In the genomic region with DNA sequence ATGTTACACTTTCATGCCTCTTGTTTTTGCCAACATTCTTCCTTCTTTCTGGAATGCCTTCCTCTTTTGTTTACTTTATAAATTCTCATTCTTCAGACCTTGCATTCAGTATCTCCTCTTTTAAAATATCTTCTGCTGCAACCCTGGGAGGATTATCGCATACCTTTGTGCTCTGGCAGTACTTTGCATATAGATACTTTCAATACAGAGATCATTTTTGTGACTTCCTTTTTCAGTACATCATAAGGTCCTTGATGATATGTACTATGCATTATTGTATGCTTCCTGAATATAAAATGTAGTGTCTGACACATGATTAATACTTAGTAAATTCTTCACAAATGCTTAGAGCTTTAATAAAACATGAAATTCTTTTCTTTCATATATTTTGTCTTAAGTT, we compare ENCODE assay signal across 23 cellular contexts.
"Had no signal": no experiment of that assay in that cellular context is flagged by ENCODE, and none has a peak within 500 bp of the region (broad histone marks: within the 10 kb centered on the region; RNA-seq: fewer than 3 reads in every experiment).

No MANE protein-coding gene starts in this region.

- H3K27me3 ChIP-seq: adrenal gland, body of pancreas, gastroesophageal sphincter, suprapubic skin, tibial artery had no signal

- H3K4me3 ChIP-seq: adrenal gland, body of pancreas, gastroesophageal sphincter, suprapubic skin, tibial artery had no signal

- H3K36me3 ChIP-seq: adrenal gland, gastroesophageal sphincter, suprapubic skin, tibial artery had no signal

- ATAC-seq: activated CD4-positive, alpha-beta T cell treated with anti-CD3 and anti-CD28 coated beads for 36 hours; body of pancreas; gastroesophageal sphincter; left colon; right cardiac atrium had no signal

- H3K9me3 ChIP-seq: adrenal gland, body of pancreas, gastroesophageal sphincter, suprapubic skin, tibial artery had no signal

- H3K4me1 ChIP-seq: adrenal gland, body of pancreas, gastroesophageal sphincter, suprapubic skin, tibial artery had no signal

- H3K27ac ChIP-seq: adrenal gland, body of pancreas, gastroesophageal sphincter, suprapubic skin, tibial artery had no signal

- DNase-seq: activated CD4-positive, alpha-beta T cell treated with anti-CD3 and anti-CD28 coated beads for 36 hours; activated CD4-positive, alpha-beta T cell treated with anti-CD3 and anti-CD28 coated beads, Interleukin-2, amount 50 U/mL, for 48 hours; activated CD4-positive, CD25-positive, alpha-beta regulatory T cell; activated CD8-positive, alpha-beta memory T cell treated with anti-CD3 and anti-CD28 coated beads for 24 hours; activated effector memory CD4-positive, alpha-beta T cell treated with anti-CD3 and anti-CD28 coated beads, Interleukin-2, amount 50 U/mL, for 16 hours; activated naive CD4-positive, alpha-beta T cell treated with anti-CD3 and anti-CD28 coated beads for 36 hours; activated naive CD8-positive, alpha-beta T cell treated with anti-CD3 and anti-CD28 coated beads for 36 hours; adrenal gland; aorta; body of pancreas; effector CD8-positive, alpha-beta T cell; head of caudate nucleus; hippocampal formation; kidney; left colon; mammary epithelial cell; posterior cingulate gyrus; right cardiac atrium; stimulated activated CD4-positive, alpha-beta T cell treated with anti-CD3 and anti-CD28 coated beads, Interleukin-15, amount 100 ng/mL, for 24 hours; stimulated activated naive CD4-positive, alpha-beta T cell; tibial artery had no signal
